Comparison of ENCODE assay signal across 14 cellular contexts in the genomic region with DNA sequence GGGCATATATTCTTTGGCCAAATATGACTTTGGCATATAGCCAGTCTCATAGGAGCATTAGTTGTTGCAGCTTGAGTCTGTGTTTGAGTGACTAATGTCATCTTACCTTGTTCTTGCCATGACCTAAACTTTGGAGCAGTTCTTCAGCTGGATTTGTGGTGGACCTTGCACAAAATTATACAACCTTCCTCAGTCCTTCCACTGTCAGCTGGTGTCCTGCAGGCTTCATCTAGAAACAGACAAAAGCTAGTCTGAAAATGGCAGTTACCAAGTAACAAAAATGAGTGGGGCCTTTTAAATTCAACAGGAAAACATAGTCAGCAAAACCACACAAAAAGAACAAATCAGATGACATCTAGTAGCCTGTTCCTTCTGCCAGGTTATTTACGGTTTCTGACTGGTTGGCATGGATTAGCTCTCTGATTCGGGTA. TPM values are rescaled to one million over a fixed set of nuclear protein-coding genes. Genes with fewer than 3 reads are reported as not detected.
DNase-seq lines count a peak whose midpoint lies in the region; ATAC-seq and TF ChIP-seq lines count a peak whose summit lies in the region.
"Had no signal": no experiment of that assay in that cellular context is flagged by ENCODE, and none has a peak within 500 bp of the region (broad histone marks: within the 10 kb centered on the region; RNA-seq: fewer than 3 reads in every experiment).

No MANE protein-coding gene starts in this region.

- peak overlapping the region; percentile 88 to 90 for H3K27ac ChIP-seq in ascending aorta
- peak overlapping the region in 3 of 4 donors; percentile 24 to 70 (median 68) for H3K27ac ChIP-seq in gastrocnemius medialis
- no peak overlapping the region for H3K27ac ChIP-seq in A673 (ENCODE audit: low read depth, low read length, poor library complexity, severe bottlenecking)

- peaks cover 3% of the 10 kb centered on the region for H3K27me3 Mint-ChIP-seq in activated CD4-positive, alpha-beta memory T cell treated with anti-CD3 and anti-CD28 coated beads, Interleukin-2, amount 10 ng/mL, durations not matched to agents 7 days and 5 days
- H3K27me3 Mint-ChIP-seq: type B pancreatic cell had no signal

- no peaks in the 10 kb centered on the region for H3K27me3 ChIP-seq in ascending aorta
- H3K27me3 ChIP-seq in gastrocnemius medialis, result no peaks in the 10 kb centered on the region
- no peaks in the 10 kb centered on the region for H3K27me3 ChIP-seq in A673 (replicated peaks; ENCODE audit: insufficient read depth, low read depth, low read length, poor library complexity)

- intact Hi-C loops in ascending aorta (cut with DNase I) (no loop called here), gastrocnemius medialis (cut with DNase I; ENCODE audit: low total_unique reads) (no loop called here), A673 (cut with micrococcal nuclease; ENCODE audit: unreplicated experiment) (no loop called here)

- no TSS peak for BruUV-seq in A673 (replicated peaks; lab: Mats Ljungman, UMichigan)

- DNase-seq in HT1080 (ENCODE audit: low read depth) (peak; percentile 36), ascending aorta (ENCODE audit: low spot score in 2 of 2) (no peak), fibroblast of pulmonary artery (ENCODE audit: low read depth) (peak; percentile 50), gastrocnemius medialis (no peak), erythroblast (lab: John Stamatoyannopoulos, UW) (no peak), A673 (ENCODE audit: low spot score) (no peak)
- no peak for DNase-seq in activated CD4-positive, alpha-beta memory T cell treated with anti-CD3 and anti-CD28 coated beads, Interleukin-2, amount 10 ng/mL, durations not matched to agents 7 days and 5 days
- DNase-seq: cortex of kidney, DMS79 treated with DMSO at 0.1 percent for 48 hours, NCI-H2171 had no signal

- CTCF ChIA-PET in activated CD4-positive, alpha-beta memory T cell treated with anti-CD3 and anti-CD28 coated beads, Interleukin-2, amount 10 ng/mL, durations not matched to agents 7 days and 5 days (lab: Charles Lee), result interaction anchor here (0.7 to 1.7 kb wide), 3 partner anchors 52 to 286 kb away, joined by 3 to 5 read pairs (median 3); no protein-coding TSS in a partner anchor
- CTCF ChIA-PET in A673 (lab: Charles Lee), result interaction anchor here (0.6 to 0.7 kb wide), 3 partner anchors 31 to 285 kb away, joined by 4 to 9 read pairs (median 5); no protein-coding TSS in a partner anchor

- no peak for TF ChIP-seq CTCF in ascending aorta (IDR thresholded peaks at IDR 0.05)
- TF ChIP-seq CTCF in fibroblast of pulmonary artery (IDR thresholded peaks at IDR 0.05; ENCODE audit: low read length, missing control alignments), result no peak
- no peak for TF ChIP-seq CTCF in gastrocnemius medialis (IDR thresholded peaks at IDR 0.05 in 4 of 5, conservative IDR thresholded peaks at IDR 0.05 in 1 of 5)
- TF ChIP-seq CTCF in A673 (conservative IDR thresholded peaks at IDR 0.05; ENCODE audit: low read depth, low read length), result no peak

- POLR2A ChIA-PET in activated CD4-positive, alpha-beta memory T cell treated with anti-CD3 and anti-CD28 coated beads, Interleukin-2, amount 10 ng/mL, durations not matched to agents 7 days and 5 days (lab: Charles Lee), result no interaction called here
- POLR2A ChIA-PET in A673 (lab: Charles Lee; ENCODE audit: low non-redundant PET), result no interaction called here

- H3K9me3 ChIP-seq in ascending aorta (no peaks in the 10 kb centered on the region), gastrocnemius medialis (no peaks in the 10 kb centered on the region), A673 (ENCODE audit: low read depth, low read length, poor library complexity, severe bottlenecking) (no peaks in the 10 kb centered on the region)
- H3K9me3 ChIP-seq: HAP-1 had no signal

- no peak overlapping the region for H3K4me3 Mint-ChIP-seq in activated CD4-positive, alpha-beta memory T cell treated with anti-CD3 and anti-CD28 coated beads, Interleukin-2, amount 10 ng/mL, durations not matched to agents 7 days and 5 days
- H3K4me3 Mint-ChIP-seq: type B pancreatic cell had no signal

- no peaks in the 10 kb centered on the region for H3K4me1 Mint-ChIP-seq in activated CD4-positive, alpha-beta memory T cell treated with anti-CD3 and anti-CD28 coated beads, Interleukin-2, amount 10 ng/mL, durations not matched to agents 7 days and 5 days

- TF ChIP-seq POLR2A in gastrocnemius medialis (IDR thresholded peaks at IDR 0.05) (no peak), erythroblast (IDR thresholded peaks at IDR 0.05; ENCODE audit: low read length) (no peak)

- H3K36me3 ChIP-seq in ascending aorta (no peaks in the 10 kb centered on the region), gastrocnemius medialis (no peaks in the 10 kb centered on the region), A673 (ENCODE audit: insufficient read depth, low read length, poor library complexity, severe bottlenecking) (no peaks in the 10 kb centered on the region)
- H3K36me3 ChIP-seq: HAP-1 had no signal

- H3K4me3 ChIP-seq in ascending aorta (no peak overlapping the region), fibroblast of pulmonary artery (replicated peaks; ENCODE audit: low read depth, low read length) (no peak overlapping the region), gastrocnemius medialis (no peak overlapping the region), A673 (ENCODE audit: low read depth, low read length, poor library complexity, severe bottlenecking) (no peak overlapping the region)
- H3K4me3 ChIP-seq: HAP-1 had no signal

- H3K36me3 Mint-ChIP-seq in activated CD4-positive, alpha-beta memory T cell treated with anti-CD3 and anti-CD28 coated beads, Interleukin-2, amount 10 ng/mL, durations not matched to agents 7 days and 5 days (ENCODE audit: low read depth), result no peaks in the 10 kb centered on the region
- H3K36me3 Mint-ChIP-seq: activated naive CD4-positive, alpha-beta T cell treated with anti-CD3 and anti-CD28 coated beads, Interleukin-2, amount 50 U/mL, for 72 hours; type B pancreatic cell had no signal

- in situ Hi-C loops in gastrocnemius medialis (cut with MboI; ENCODE audit: low sequenced_read_pairs in 4 of 4), result no loop called here

- H3K4me1 ChIP-seq in ascending aorta, result peaks cover 14 to 29% of the 10 kb centered on the region in 2 donors
- peaks cover 23 to 32% of the 10 kb centered on the region in 2 donors for H3K4me1 ChIP-seq in gastrocnemius medialis
- H3K4me1 ChIP-seq in A673 (ENCODE audit: insufficient read depth, low read length, poor library complexity, severe bottlenecking), result peaks cover 13% of the 10 kb centered on the region
- H3K4me1 ChIP-seq: HAP-1 had no signal

- ATAC-seq in gastrocnemius medialis (peak; percentile 12 to 43), HG03039 (IDR thresholded peaks at IDR 0.05; ENCODE audit: unreplicated experiment) (no peak)
- ATAC-seq: activated naive CD4-positive, alpha-beta T cell treated with anti-CD3 and anti-CD28 coated beads, Interleukin-2, amount 50 U/mL, for 72 hours had no signal

- H3K27ac Mint-ChIP-seq in activated CD4-positive, alpha-beta memory T cell treated with anti-CD3 and anti-CD28 coated beads, Interleukin-2, amount 10 ng/mL, durations not matched to agents 7 days and 5 days, result no peak overlapping the region
- H3K27ac Mint-ChIP-seq: activated naive CD4-positive, alpha-beta T cell treated with anti-CD3 and anti-CD28 coated beads, Interleukin-2, amount 50 U/mL, for 72 hours; type B pancreatic cell had no signal

- H3K9me3 Mint-ChIP-seq in activated CD4-positive, alpha-beta memory T cell treated with anti-CD3 and anti-CD28 coated beads, Interleukin-2, amount 10 ng/mL, durations not matched to agents 7 days and 5 days, result no peaks in the 10 kb centered on the region
- H3K9me3 Mint-ChIP-seq: type B pancreatic cell had no signal

RNA-seq across cellular contexts. Expression of a gene that starts 59.5 kb away (rescaled TPM):
- 3.8 and 7.1 TPM in 2 replicates for total RNA-seq in HT1080 (2014; rRNA removed; shearing (Covaris generic))
- 3.7 and 6.9 TPM in 2 replicates for polyA plus RNA-seq in HT1080 (2015; cell fraction: cytosol; rRNA removed)
- 14.6 and 14.7 TPM in 2 replicates for polyA plus RNA-seq in HT1080 (2015; cell fraction: nucleus; rRNA removed)
- total RNA-seq in ascending aorta (25.4 TPM), gastrocnemius medialis (1 to 10 TPM; 1.9 to 7.9 (median 3.9) TPM), A673 (2021) (15.1 and 20.9 TPM in 2 replicates)
- total RNA-seq in activated CD4-positive, alpha-beta memory T cell treated with anti-CD3 and anti-CD28 coated beads, Interleukin-2, amount 10 ng/mL, durations not matched to agents 7 days and 5 days, result 1 to 10 TPM; 2.6 to 2.9 TPM

Comparison
In these comparisons a context has a peak if more than half of its experiments do, and no peak if none do; other contexts are left out.
1. DNase-seq: peak in HT1080 (single experiment) and fibroblast of pulmonary artery (single experiment); none in ascending aorta (0 of 2), gastrocnemius medialis (0 of 2), erythroblast (0 of 2), activated CD4-positive, alpha-beta memory T cell treated with anti-CD3 and anti-CD28 coated beads, Interleukin-2, amount 10 ng/mL, durations not matched to agents 7 days and 5 days (single experiment) and A673 (single experiment).